Comparison of ENCODE assay signal across 13 cellular contexts in the genomic region with DNA sequence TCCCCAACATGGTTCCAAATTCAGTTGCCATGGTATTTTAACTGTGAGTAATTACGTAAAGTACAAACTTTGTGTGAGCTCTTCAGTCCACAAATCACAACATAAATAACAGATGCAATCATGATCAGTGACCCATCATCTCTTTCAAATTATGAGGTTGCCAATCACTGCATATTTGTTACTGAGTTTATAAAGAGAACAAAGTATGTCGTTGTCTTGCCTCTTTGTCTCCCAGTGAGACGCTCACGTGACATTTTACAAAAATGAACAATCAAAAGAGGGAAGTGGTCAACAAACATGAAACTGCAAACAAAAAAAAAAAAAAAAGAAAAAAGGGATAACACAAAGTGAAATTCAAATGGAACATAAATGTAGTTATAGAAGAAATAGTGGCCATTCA.
DNase-seq lines count a peak whose midpoint lies in the region; ATAC-seq and TF ChIP-seq lines count a peak whose summit lies in the region.
"Had no signal": no experiment of that assay in that cellular context is flagged by ENCODE, and none has a peak within 500 bp of the region (broad histone marks: within the 10 kb centered on the region; RNA-seq: fewer than 3 reads in every experiment).

No MANE protein-coding gene starts in this region.

- H3K4me3 ChIP-seq in HL-60 (replicated peaks; ENCODE audit: insufficient read depth, low read length): no peak overlapping the region
- H3K4me3 ChIP-seq in neural progenitor cell: no peak overlapping the region
- H3K4me3 ChIP-seq in right lobe of liver: no peak overlapping the region
- H3K4me3 ChIP-seq in gastrocnemius medialis: no peak overlapping the region
- H3K4me3 ChIP-seq: heart right ventricle, uterus had no signal

- H3K27me3 Mint-ChIP-seq in memory B cell (no peaks in the 10 kb centered on the region), neural progenitor cell (ENCODE audit: insufficient read depth, low read depth) (peaks cover 2% of the 10 kb centered on the region)

- H3K4me1 Mint-ChIP-seq in memory B cell (peaks cover 15% of the 10 kb centered on the region), neural progenitor cell (no peaks in the 10 kb centered on the region)

- H3K27ac ChIP-seq in HL-60 (replicated peaks) (peak overlapping the region; percentile 40), neural progenitor cell (no peak overlapping the region), right lobe of liver (no peak overlapping the region), gastrocnemius medialis (no peak overlapping the region)
- H3K27ac ChIP-seq: heart right ventricle, uterus had no signal

- H3F3A ChIP-seq in neural progenitor cell (ENCODE audit: low read depth): no peaks in the 10 kb centered on the region

- intact Hi-C loops in right lobe of liver (cut with DNase I): no loop called here
- intact Hi-C loops in gastrocnemius medialis (cut with DNase I; ENCODE audit: low total_unique reads): no loop called here

- WGBS in right lobe of liver (ENCODE audit: insufficient coverage, low coverage, low lambda C conversion rate, missing lambda C conversion rate): 77% methylated on average over 4 of the region's 4 CpGs

- H3K9me3 Mint-ChIP-seq in memory B cell (peaks cover 18% of the 10 kb centered on the region), neural progenitor cell (peaks cover 7% of the 10 kb centered on the region)

- no peaks in the 10 kb centered on the region for H4K20me1 ChIP-seq in neural progenitor cell (ENCODE audit: low read depth)

- H3K4me3 Mint-ChIP-seq in memory B cell (peak overlapping the region; percentile 4), neural progenitor cell (no peak overlapping the region)
- H3K4me3 Mint-ChIP-seq: neural crest cell had no signal

- no peak overlapping the region for H2AFZ ChIP-seq in neural progenitor cell (replicated peaks)

- no peak for TF ChIP-seq CTCF in HL-60 (IDR thresholded peaks at IDR 0.05; ENCODE audit: insufficient read depth, low read length)
- TF ChIP-seq CTCF in neural progenitor cell (IDR thresholded peaks at IDR 0.05): no peak
- no peak for TF ChIP-seq CTCF in right lobe of liver (IDR thresholded peaks at IDR 0.05)
- TF ChIP-seq CTCF in gastrocnemius medialis (IDR thresholded peaks at IDR 0.05 in 4 of 5, conservative IDR thresholded peaks at IDR 0.05 in 1 of 5): no peak

- in situ Hi-C loops in gastrocnemius medialis (cut with MboI; ENCODE audit: low sequenced_read_pairs in 4 of 4): no loop called here

- no peak overlapping the region for H3K4me2 ChIP-seq in neural progenitor cell

- peak; percentile 55 for ATAC-seq in GM18520 (IDR thresholded peaks at IDR 0.05; ENCODE audit: unreplicated experiment)
- peak; percentile 72 for ATAC-seq in GM21723 (IDR thresholded peaks at IDR 0.05; ENCODE audit: unreplicated experiment)
- peak; percentile 93 for ATAC-seq in memory B cell (ENCODE audit: low read depth)
- no peak for ATAC-seq in right lobe of liver
- no peak for ATAC-seq in gastrocnemius medialis
- ATAC-seq: heart right ventricle had no signal

- no peak overlapping the region for H3K9ac ChIP-seq in neural progenitor cell

- H3K79me2 ChIP-seq in neural progenitor cell (ENCODE audit: low read depth): no peaks in the 10 kb centered on the region

- H3K4me1 ChIP-seq in neural progenitor cell (no peaks in the 10 kb centered on the region), right lobe of liver (peaks cover 0 to 9% (median 0%) of the 10 kb centered on the region in 4 donors), gastrocnemius medialis (no peaks in the 10 kb centered on the region)
- H3K4me1 ChIP-seq: uterus had no signal

- H3K36me3 ChIP-seq in neural progenitor cell (no peaks in the 10 kb centered on the region), right lobe of liver (no peaks in the 10 kb centered on the region), gastrocnemius medialis (no peaks in the 10 kb centered on the region)
- H3K36me3 ChIP-seq: uterus had no signal

- H3K36me3 Mint-ChIP-seq in memory B cell (peaks cover 35% of the 10 kb centered on the region), neural progenitor cell (no peaks in the 10 kb centered on the region)

- no peaks in the 10 kb centered on the region for H3K9me3 ChIP-seq in neural progenitor cell (ENCODE audit: low read depth)
- H3K9me3 ChIP-seq in right lobe of liver: no peaks in the 10 kb centered on the region
- no peaks in the 10 kb centered on the region for H3K9me3 ChIP-seq in gastrocnemius medialis
- H3K9me3 ChIP-seq: uterus had no signal

- TF ChIP-seq POLR2A in right lobe of liver (IDR thresholded peaks at IDR 0.05) (no peak), gastrocnemius medialis (IDR thresholded peaks at IDR 0.05) (no peak)

- peak overlapping the region; percentile 86 for H3K27ac Mint-ChIP-seq in memory B cell
- no peak overlapping the region for H3K27ac Mint-ChIP-seq in neural progenitor cell

- DNase-seq in HL-60 (ENCODE audit: low read depth in 1 of 2, low spot score in 1 of 2): peak in 1 of 2 experiments; percentile 49
- peak in 1 of 2 donors; percentile 59 for DNase-seq in memory B cell (ENCODE audit: low spot score in 2 of 2)
- no peak for DNase-seq in neural progenitor cell (ENCODE audit: low spot score)
- no peak for DNase-seq in right lobe of liver
- no peak for DNase-seq in gastrocnemius medialis
- DNase-seq in iPS-NIHi7 (ENCODE audit: extremely low spot score): no peak
- DNase-seq: EL, heart right ventricle, NCI-H2029 treated with DMSO at 0.1 percent for 48 hours, uterus had no signal

- no peaks in the 10 kb centered on the region for H3K27me3 ChIP-seq in HL-60 (ENCODE audit: insufficient read depth, poor library complexity, severe bottlenecking)
- no peaks in the 10 kb centered on the region for H3K27me3 ChIP-seq in neural progenitor cell
- no peaks in the 10 kb centered on the region for H3K27me3 ChIP-seq in right lobe of liver
- peaks cover 0 to 3% (median 0%) of the 10 kb centered on the region in 3 donors for H3K27me3 ChIP-seq in gastrocnemius medialis
- H3K27me3 ChIP-seq: heart right ventricle, uterus had no signal

Comparison
In these comparisons a context has a peak if more than half of its experiments do, and no peak if none do; other contexts are left out.
1. ATAC-seq: peak in GM18520 (single experiment), GM21723 (single experiment) and memory B cell (single experiment); none in right lobe of liver (0 of 4) and gastrocnemius medialis (0 of 2).